ENCODE assay signal across 7 cellular contexts in the genomic region with DNA sequence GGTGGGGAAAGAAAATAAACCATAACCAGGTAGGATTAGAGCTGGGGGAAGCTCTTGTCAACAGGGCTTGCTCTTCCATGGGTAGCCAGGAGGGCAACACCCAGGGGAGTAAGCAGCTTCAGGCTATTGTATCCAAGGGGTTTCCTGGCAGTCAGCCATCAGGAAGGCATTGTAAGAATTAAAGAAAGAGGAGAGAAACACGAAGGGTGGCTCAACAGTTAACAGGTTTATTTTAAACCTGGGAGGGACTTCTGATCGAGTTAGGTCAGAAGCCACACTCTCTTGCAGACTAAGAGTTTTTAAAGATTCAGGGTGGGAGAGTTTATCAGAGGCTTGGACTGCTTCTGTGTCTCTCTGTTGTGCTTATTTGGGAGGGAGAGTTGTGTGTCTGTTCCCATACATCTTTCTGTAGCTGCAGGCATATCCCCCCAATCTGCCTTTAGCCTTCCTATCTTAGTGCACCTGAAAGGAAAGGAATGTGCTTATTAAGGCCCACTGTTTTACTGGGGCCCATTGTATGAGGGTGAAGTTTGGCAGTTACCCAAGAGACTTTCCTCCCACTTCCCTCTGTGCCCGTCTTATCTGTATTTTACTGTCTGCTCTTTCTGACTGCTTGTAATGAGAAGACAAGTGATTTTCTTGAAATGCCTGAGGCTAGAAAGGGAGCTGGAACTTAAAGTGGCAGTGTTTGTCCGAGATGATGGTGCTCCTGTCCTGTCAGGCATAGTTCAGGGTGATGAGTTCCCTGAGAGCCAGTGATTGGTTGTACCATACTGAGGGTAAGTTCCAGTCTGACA.
DNase-seq lines count a peak whose midpoint lies in the region; ATAC-seq, FAIRE-seq and TF ChIP-seq lines count a peak whose summit lies in the region.
"Not testable (repeated sequence)": the region's sequence is repeated elsewhere in the genome, so short reads cannot be mapped to it uniquely, and the experiment has no call there.

No MANE protein-coding gene starts in this region.

- H3K9me3 ChIP-seq in RWPE2 (ENCODE audit: severe bottlenecking); K562 (replicated peaks; ENCODE audit: control insufficient read depth, insufficient read depth, low read depth, low read length): not testable (repeated sequence)

- not testable (repeated sequence) for BruUV-seq in K562 (replicated peaks; lab: Mats Ljungman, UMichigan)

- not testable (repeated sequence) for FAIRE-seq in K562 (lab: Jason Lieb, UNC)

- not testable (repeated sequence) for TF ChIP-seq CTCF in RWPE2 (IDR thresholded peaks at IDR 0.05; ENCODE audit: poor library complexity, severe bottlenecking); K562 (IDR thresholded peaks at IDR 0.05 in 2 of 3, conservative IDR thresholded peaks at IDR 0.05 in 1 of 3; ENCODE audit: insufficient read depth in 2 of 3, low read depth in 1 of 3, low read length in 3 of 3)

- H4K20me1 ChIP-seq in K562 (replicated peaks; ENCODE audit: control insufficient read depth, insufficient read depth, low read length): not testable (repeated sequence)

- not testable (repeated sequence) for H3K36me3 Mint-ChIP-seq in stimulated activated memory B cell treated with anti-CD40 and anti-IgM and Interleukin-4, amounts not matched to agents 10 μg/mL and 1 μg/mL and 100 μg/mL, for 72 hours

- not testable (repeated sequence) for H3K36me3 ChIP-seq in RWPE2 (ENCODE audit: low read depth); K562 (ENCODE audit: control insufficient read depth, insufficient read depth, low read length)

- peaks cover 36% of the 10 kb centered on the region for H3K4me1 Mint-ChIP-seq in stimulated activated memory B cell treated with anti-CD40 and anti-IgM and Interleukin-4, amounts not matched to agents 10 μg/mL and 1 μg/mL and 100 μg/mL, for 72 hours

- not testable (repeated sequence) for H3K9me3 Mint-ChIP-seq in stimulated activated memory B cell treated with anti-CD40 and anti-IgM and Interleukin-4, amounts not matched to agents 10 μg/mL and 1 μg/mL and 100 μg/mL, for 72 hours

- H3K27me3 Mint-ChIP-seq in stimulated activated memory B cell treated with anti-CD40 and anti-IgM and Interleukin-4, amounts not matched to agents 10 μg/mL and 1 μg/mL and 100 μg/mL, for 72 hours: not testable (repeated sequence)

- H3K79me2 ChIP-seq in K562 (ENCODE audit: control insufficient read depth, insufficient read depth, low read length): not testable (repeated sequence)

- WGBS in K562 (ENCODE audit: insufficient coverage, low coverage, missing lambda C conversion rate): 2% methylated on average over 4 of the region's 4 CpGs

- not testable (repeated sequence) for H3K27me3 ChIP-seq in RWPE2 (ENCODE audit: insufficient read depth, poor library complexity, severe bottlenecking); K562 (ENCODE audit: control insufficient read depth in 2 of 2, insufficient read depth in 2 of 2, low read length in 2 of 2)

- CTCF ChIA-PET in K562 (lab: Yijun Ruan, JAX; ENCODE audit: low intra/inter-chr PET ratio): not testable (repeated sequence)

- not testable (repeated sequence) for H3K4me2 ChIP-seq in K562 (ENCODE audit: insufficient read depth, low read length)

- peak; percentile 74 for DNase-seq in HT-29 (ENCODE audit: low spot score)
- peak; percentile 15 for DNase-seq in NCI-H146 treated with DMSO at 0.1 percent for 48 hours (lab: John Stamatoyannopoulos, UW; ENCODE audit: unreplicated experiment)
- peak; percentile 82 for DNase-seq in NCI-H69 (lab: John Stamatoyannopoulos, UW)
- DNase-seq in RWPE2 (ENCODE audit: low spot score): not testable (repeated sequence)
- DNase-seq in K562 (ENCODE audit: extremely low read depth in 1 of 4, low spot score in 3 of 4): peak in 1 of 4 experiments; percentile 29
- peak; percentile 66 for DNase-seq in islet precursor cell

- H3K27ac ChIP-seq in RWPE2 (ENCODE audit: poor library complexity, severe bottlenecking): peak overlapping the region; percentile 97
- H3K27ac ChIP-seq in K562 (ENCODE audit: extremely low read depth, low read depth, low read length): not testable (repeated sequence)

- not testable (repeated sequence) for ATAC-seq in RWPE2 (ENCODE audit: low read depth); K562; stimulated activated memory B cell treated with anti-CD40 and anti-IgM and Interleukin-4, amounts not matched to agents 10 μg/mL and 1 μg/mL and 100 μg/mL, for 72 hours

- in situ Hi-C loops in K562 (cut with MboI): not testable (repeated sequence)

- intact Hi-C loops in K562 (cut with micrococcal nuclease): not testable (repeated sequence)

- H3K27ac Mint-ChIP-seq in stimulated activated memory B cell treated with anti-CD40 and anti-IgM and Interleukin-4, amounts not matched to agents 10 μg/mL and 1 μg/mL and 100 μg/mL, for 72 hours: peak overlapping the region; percentile 13

- not testable (repeated sequence) for H3K9ac ChIP-seq in K562 (ENCODE audit: insufficient read depth in 1 of 2, low read depth in 2 of 2, low read length in 2 of 2)

- POLR2A ChIA-PET in K562 (lab: Yijun Ruan, JAX): interaction anchor here (1.7 kb wide), 1 partner anchor 10 kb away, joined by 5 read pairs; no protein-coding TSS in a partner anchor

- not testable (repeated sequence) for H3K9me1 ChIP-seq in K562 (ENCODE audit: control insufficient read depth, insufficient read depth, low read length)

- TF ChIP-seq EP300 in K562 (IDR thresholded peaks at IDR 0.05; ENCODE audit: low read length): not testable (repeated sequence)

- not testable (repeated sequence) for H2AFZ ChIP-seq in K562 (ENCODE audit: low read depth, low read length)

- H3K4me1 ChIP-seq in RWPE2 (ENCODE audit: insufficient read depth, poor library complexity, severe bottlenecking): peaks cover 49% of the 10 kb centered on the region
- not testable (repeated sequence) for H3K4me1 ChIP-seq in K562 (replicated peaks in 1 of 2; ENCODE audit: control insufficient read depth in 2 of 2, insufficient read depth in 2 of 2, low read length in 2 of 2)

- not testable (repeated sequence) for H3K4me3 Mint-ChIP-seq in stimulated activated memory B cell treated with anti-CD40 and anti-IgM and Interleukin-4, amounts not matched to agents 10 μg/mL and 1 μg/mL and 100 μg/mL, for 72 hours

- not testable (repeated sequence) for TF ChIP-seq RAD21 in K562 (CRISPR knock-in tag; conservative IDR thresholded peaks at IDR 0.05 in 1 of 2, IDR thresholded peaks at IDR 0.05 in 1 of 2)

- H3K4me3 ChIP-seq in RWPE2 (ENCODE audit: severe bottlenecking); K562: not testable (repeated sequence)

- not testable (repeated sequence) for TF ChIP-seq POLR2A in K562 (conservative IDR thresholded peaks at IDR 0.05)

TF ChIP-seq in K562, 482 proteins besides CTCF, POLR2A, EP300 and RAD21:
- TF ChIP-seq HLTF (IDR thresholded peaks at IDR 0.05) (peak; percentile 55; the same call in 1 of the 2 replicates), CBFA2T2 (conservative IDR thresholded peaks at IDR 0.05) (peak; percentile 40), NFIC (IDR thresholded peaks at IDR 0.05) (peak; percentile 38; the same call in 1 of the 2 replicates), CBFA2T3 (IDR thresholded peaks at IDR 0.05) (peak; percentile 61)
